26 cellular contexts compared by ENCODE assay signal in the genomic region with DNA sequence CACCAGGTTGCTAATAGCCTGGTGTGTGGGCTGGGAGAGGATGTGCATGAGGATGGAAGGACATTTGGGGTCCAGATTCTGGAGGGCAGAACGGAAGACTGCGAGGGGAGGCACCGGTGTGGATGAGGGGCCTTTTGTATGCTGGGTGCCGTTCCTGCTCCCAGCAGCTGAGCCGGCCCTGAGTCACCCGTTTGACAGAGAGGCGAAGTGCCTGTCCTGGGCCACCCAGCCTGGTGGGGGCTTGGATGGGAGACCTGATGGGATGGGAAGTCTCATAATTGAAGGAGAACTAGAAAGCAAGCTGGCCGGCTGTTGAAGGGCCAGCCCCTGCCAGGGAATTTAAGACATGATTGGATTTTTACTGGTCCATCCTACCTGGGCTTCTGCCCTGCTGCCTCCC. TPM values are rescaled to one million over a fixed set of nuclear protein-coding genes. Genes with fewer than 3 reads are reported as not detected.
DNase-seq lines count a peak whose midpoint lies in the region; ATAC-seq, FAIRE-seq and TF ChIP-seq lines count a peak whose summit lies in the region.
"Had no signal": no experiment of that assay in that cellular context is flagged by ENCODE, and none has a peak within 500 bp of the region (broad histone marks: within the 10 kb centered on the region; RNA-seq: fewer than 3 reads in every experiment).

No MANE protein-coding gene starts in this region.

- H2BK15ac ChIP-seq in H1 (ENCODE audit: low read length), result no peak overlapping the region
- H2BK15ac ChIP-seq in neuronal stem cell (ENCODE audit: low read length), result peak overlapping the region; percentile 95
- no peak overlapping the region for H2BK15ac ChIP-seq in mesenchymal stem cell (ENCODE audit: low read depth, poor library complexity, severe bottlenecking)

- H3K4me3 ChIP-seq in H1 (ENCODE audit: extremely low read depth in 1 of 4, insufficient read depth in 2 of 4, low read depth in 3 of 4, low read length in 4 of 4), result no peak overlapping the region
- H3K4me3 ChIP-seq in neuronal stem cell (ENCODE audit: low read length in 2 of 2), result peak overlapping the region in 1 of 2 donors; percentile 5
- no peak overlapping the region for H3K4me3 ChIP-seq in mesenchymal stem cell (ENCODE audit: insufficient read depth in 1 of 2, low read depth in 1 of 2, low read length in 2 of 2)
- H3K4me3 ChIP-seq: A549; BLaER1 treated with 17β-estradiol and CSF1 and Interleukin-3, amounts not matched to agents 10 nM and 100 nM; GM12878 had no signal

- TF ChIP-seq CTCF in H1 (IDR thresholded peaks at IDR 0.05; ENCODE audit: control extremely low read depth in 1 of 3, insufficient read depth in 1 of 3, low read depth in 1 of 3, low read length in 3 of 3) (no peak), D721Med (IDR thresholded peaks at IDR 0.05; ENCODE audit: insufficient read depth, missing control alignments) (no peak)

- no peak for FAIRE-seq in H1 (lab: Jason Lieb, UNC)
- no peak for FAIRE-seq in D721Med (lab: Jason Lieb, UNC)
- FAIRE-seq: A549, GM12878, GM12892, GM18507 had no signal

- H2BK120ac ChIP-seq in H1 (replicated peaks; ENCODE audit: low read depth, low read length), result no peak overlapping the region
- no peak overlapping the region for H2BK120ac ChIP-seq in neuronal stem cell (ENCODE audit: low read depth, low read length)
- no peak overlapping the region for H2BK120ac ChIP-seq in mesenchymal stem cell (ENCODE audit: low read depth, low read length)

- peaks cover 10% of the 10 kb centered on the region; the same call in 1 of the 2 replicates for H3K23me2 ChIP-seq in H1 (ENCODE audit: low read depth, low read length)

- H3K9me3 ChIP-seq in H1 (ENCODE audit: insufficient read depth in 2 of 2, low read depth in 1 of 2, low read length in 1 of 2), result no peaks in the 10 kb centered on the region
- peaks cover 0 to 3% of the 10 kb centered on the region in 2 donors for H3K9me3 ChIP-seq in neuronal stem cell (replicated peaks in 1 of 2; ENCODE audit: control insufficient read depth in 2 of 2, insufficient read depth in 1 of 2, low read depth in 1 of 2, low read length in 2 of 2)
- peaks cover 8% of the 10 kb centered on the region for H3K9me3 ChIP-seq in mesenchymal stem cell (ENCODE audit: control insufficient read depth, low read length)
- H3K9me3 ChIP-seq: A549; BLaER1 treated with 17β-estradiol and CSF1 and Interleukin-3, amounts not matched to agents 10 nM and 100 nM; Caco-2 had no signal

- H2AFZ ChIP-seq in H1 (ENCODE audit: low read length), result no peak overlapping the region
- H2AFZ ChIP-seq in neuronal stem cell (ENCODE audit: low read length), result no peak overlapping the region
- no peak overlapping the region for H2AFZ ChIP-seq in mesenchymal stem cell (ENCODE audit: low read depth, low read length)

- CTCF ChIA-PET in H1 (lab: Charles Lee; ENCODE audit: partially characterized antibody), result interaction anchor here (2.5 kb wide), 1 partner anchor 22 kb away, joined by 10 read pairs; no protein-coding TSS in a partner anchor

- H4K20me1 ChIP-seq in H1 (replicated peaks in 1 of 2; ENCODE audit: control insufficient read depth in 1 of 2, insufficient read depth in 2 of 2, low read length in 2 of 2), result peaks cover 0 to 4% of the 10 kb centered on the region in 2 experiments
- H4K20me1 ChIP-seq: BLaER1 treated with 17β-estradiol and CSF1 and Interleukin-3, amounts not matched to agents 10 nM and 100 nM had no signal

- H3K4ac ChIP-seq in H1 (replicated peaks; ENCODE audit: insufficient read length, low read depth, low read length) (no peak overlapping the region), neuronal stem cell (ENCODE audit: low read length) (no peak overlapping the region), mesenchymal stem cell (ENCODE audit: low read depth in 1 of 2, low read length in 2 of 2) (no peak overlapping the region)

- POLR2A ChIA-PET in H1 (lab: Charles Lee; ENCODE audit: partially characterized antibody), result no interaction called here

- H3K14ac ChIP-seq in H1 (ENCODE audit: insufficient read length) (no peak overlapping the region), neuronal stem cell (ENCODE audit: low read length) (peak overlapping the region; percentile 73), mesenchymal stem cell (ENCODE audit: low read length in 2 of 2) (no peak overlapping the region)

- H2BK20ac ChIP-seq in H1 (ENCODE audit: low read length), result no peak overlapping the region

- no peak for TF ChIP-seq RAD21 in H1 (IDR thresholded peaks at IDR 0.05 in 1 of 2, conservative IDR thresholded peaks at IDR 0.05 in 1 of 2; ENCODE audit: low read depth in 2 of 2, low read length in 2 of 2)

- H3K27me3 ChIP-seq in H1 (replicated peaks in 1 of 4; ENCODE audit: control insufficient read depth in 3 of 4, extremely low read depth in 1 of 4, insufficient read depth in 3 of 4, low read length in 3 of 4) (peaks cover 0 to 2% (median 0%) of the 10 kb centered on the region in 4 experiments; a peak in 1 of 7 replicates), neuronal stem cell (ENCODE audit: control insufficient read depth in 3 of 3, insufficient read depth in 3 of 3, low read depth in 1 of 3, low read length in 3 of 3) (peaks cover 0 to 19% (median 2%) of the 10 kb centered on the region in 3 experiments), mesenchymal stem cell (ENCODE audit: control insufficient read depth in 1 of 2, insufficient read depth in 1 of 2, low read length in 2 of 2) (peaks cover 21 to 61% of the 10 kb centered on the region in 2 experiments)
- H3K27me3 ChIP-seq: BLaER1 treated with 17β-estradiol and CSF1 and Interleukin-3, amounts not matched to agents 10 nM and 100 nM had no signal

- H3K9ac ChIP-seq in H1 (replicated peaks in 1 of 4; ENCODE audit: extremely low read depth in 1 of 4, low read depth in 3 of 4, low read length in 3 of 4) (no peak overlapping the region), neuronal stem cell (ENCODE audit: low read depth, low read length, poor library complexity) (peak overlapping the region; percentile 54), mesenchymal stem cell (ENCODE audit: low read length) (no peak overlapping the region)
- H3K9ac ChIP-seq: BLaER1 treated with 17β-estradiol and CSF1 and Interleukin-3, amounts not matched to agents 10 nM and 100 nM had no signal

- H3K36me3 ChIP-seq in H1 (ENCODE audit: control insufficient read depth in 2 of 4, insufficient read depth in 4 of 4, low read length in 3 of 4), result no peaks in the 10 kb centered on the region
- no peaks in the 10 kb centered on the region for H3K36me3 ChIP-seq in neuronal stem cell (replicated peaks in 1 of 2; ENCODE audit: control insufficient read depth in 2 of 2, insufficient read depth in 2 of 2, low read length in 2 of 2)
- no peaks in the 10 kb centered on the region for H3K36me3 ChIP-seq in mesenchymal stem cell (ENCODE audit: control insufficient read depth in 1 of 2, insufficient read depth in 2 of 2, low read depth in 1 of 2, low read length in 2 of 2)
- H3K36me3 ChIP-seq: BLaER1 treated with 17β-estradiol and CSF1 and Interleukin-3, amounts not matched to agents 10 nM and 100 nM had no signal

- peak overlapping the region; percentile 27; the same call in 1 of the 2 replicates for H2BK12ac ChIP-seq in H1 (ENCODE audit: low read depth, low read length)
- no peak overlapping the region for H2BK12ac ChIP-seq in neuronal stem cell (ENCODE audit: low read length)
- no peak overlapping the region for H2BK12ac ChIP-seq in mesenchymal stem cell (ENCODE audit: low read length in 2 of 2)

- no peak overlapping the region for H4K8ac ChIP-seq in H1 (ENCODE audit: extremely low read depth, insufficient read depth, low read length)
- H4K8ac ChIP-seq in neuronal stem cell (ENCODE audit: low read depth, low read length), result no peak overlapping the region
- no peak overlapping the region for H4K8ac ChIP-seq in mesenchymal stem cell (ENCODE audit: low read length)

- H3K27ac ChIP-seq in H1 (ENCODE audit: low read depth, low read length), result no peak overlapping the region
- no peak overlapping the region for H3K27ac ChIP-seq in neuronal stem cell (replicated peaks; ENCODE audit: low read length)
- H3K27ac ChIP-seq in mesenchymal stem cell (ENCODE audit: low read length, poor library complexity, severe bottlenecking), result no peak overlapping the region
- H3K27ac ChIP-seq: 22Rv1; A549; BLaER1 treated with 17β-estradiol and CSF1 and Interleukin-3, amounts not matched to agents 10 nM and 100 nM; C4-2B had no signal

- H3K4me2 ChIP-seq in H1 (ENCODE audit: insufficient read depth in 1 of 2, low read depth in 2 of 2, low read length in 2 of 2) (no peak overlapping the region), neuronal stem cell (ENCODE audit: insufficient read depth, low read length, poor library complexity, severe bottlenecking) (no peak overlapping the region), mesenchymal stem cell (ENCODE audit: low read length, poor library complexity, severe bottlenecking) (no peak overlapping the region)
- H3K4me2 ChIP-seq: A549; BLaER1 treated with 17β-estradiol and CSF1 and Interleukin-3, amounts not matched to agents 10 nM and 100 nM had no signal

- H3K79me1 ChIP-seq in H1 (ENCODE audit: low read depth, low read length) (no peaks in the 10 kb centered on the region), neuronal stem cell (ENCODE audit: low read depth, low read length) (peaks cover 2% of the 10 kb centered on the region), mesenchymal stem cell (replicated peaks; ENCODE audit: low read length, poor library complexity, severe bottlenecking) (no peaks in the 10 kb centered on the region)

- no peak for DNase-seq in H1 (ENCODE audit: low read depth in 1 of 2, low spot score in 2 of 2)
- no peak for DNase-seq in neuronal stem cell (ENCODE audit: low spot score)
- no peak for DNase-seq in D721Med (ENCODE audit: insufficient read length, low spot score)
- DNase-seq in mesenchymal stem cell, result no peak
- DNase-seq: AML-193; Caco-2; Calu3; CD4-positive, alpha-beta T cell; CD8-positive, alpha-beta T cell; DMS 273 treated with DMSO at 0.1 percent for 48 hours; DMS153; DMS53; DMS79; DND-41; EL; GDM1 had no signal

- H3K56ac ChIP-seq in H1 (replicated peaks; ENCODE audit: insufficient read length, low read depth, low read length), result no peak overlapping the region

- no peak overlapping the region for H4K5ac ChIP-seq in H1 (ENCODE audit: insufficient read length, low read depth, low read length)

- no peak for TF ChIP-seq EP300 in H1 (IDR thresholded peaks at IDR 0.05; ENCODE audit: borderline replicate concordance in 1 of 2, low read depth in 2 of 2, low read length in 2 of 2)

- no peak for ATAC-seq in activated T-helper 17 cell treated with anti-CD3 and anti-CD28 coated beads, Interleukin-2, amount 50 U/mL, for 72 hours (replicated peaks)
- ATAC-seq: A549; CD8-positive, alpha-beta T cell; GM12878 had no signal

- H3K18ac ChIP-seq in H1 (ENCODE audit: extremely low read depth, low read length), result no peak overlapping the region
- peak overlapping the region; percentile 39 for H3K18ac ChIP-seq in neuronal stem cell (ENCODE audit: low read length)
- no peak overlapping the region for H3K18ac ChIP-seq in mesenchymal stem cell (ENCODE audit: low read depth in 1 of 2, low read length in 2 of 2)

- TF ChIP-seq POLR2A in H1 (IDR thresholded peaks at IDR 0.05; ENCODE audit: control extremely low read depth in 1 of 2, low read depth in 2 of 2, low read length in 2 of 2), result no peak

- peaks cover 8% of the 10 kb centered on the region for H3K9me3 Mint-ChIP-seq in activated T-helper 17 cell treated with anti-CD3 and anti-CD28 coated beads, Interleukin-2, amount 50 U/mL, for 72 hours
- H3K9me3 Mint-ChIP-seq: CD4-positive, alpha-beta T cell; CD8-positive, alpha-beta T cell had no signal

- H3K36me3 Mint-ChIP-seq in activated T-helper 17 cell treated with anti-CD3 and anti-CD28 coated beads, Interleukin-2, amount 50 U/mL, for 72 hours (ENCODE audit: low read depth), result no peaks in the 10 kb centered on the region
- H3K36me3 Mint-ChIP-seq: CD8-positive, alpha-beta T cell had no signal

- peaks cover 5% of the 10 kb centered on the region for H3K4me1 Mint-ChIP-seq in activated T-helper 17 cell treated with anti-CD3 and anti-CD28 coated beads, Interleukin-2, amount 50 U/mL, for 72 hours

- H2BK5ac ChIP-seq in H1 (ENCODE audit: low read depth, low read length) (no peak overlapping the region), neuronal stem cell (ENCODE audit: low read length) (no peak overlapping the region), mesenchymal stem cell (ENCODE audit: low read depth, low read length, poor library complexity, severe bottlenecking) (no peak overlapping the region)

- no peaks in the 10 kb centered on the region for H3K79me2 ChIP-seq in H1 (ENCODE audit: control insufficient read depth in 1 of 2, insufficient read depth in 2 of 2, low read length in 2 of 2)

- H3K27ac Mint-ChIP-seq in activated T-helper 17 cell treated with anti-CD3 and anti-CD28 coated beads, Interleukin-2, amount 50 U/mL, for 72 hours, result peak overlapping the region; percentile 37
- H3K27ac Mint-ChIP-seq: B cell; CD4-positive, alpha-beta T cell; CD8-positive, alpha-beta T cell had no signal

- WGBS in H1 (ENCODE audit: extremely low coverage in 1 of 2, insufficient coverage in 1 of 2, insufficient read length in 1 of 2, insufficient replicate concordance in 2 of 2, low coverage in 1 of 2, low lambda C conversion rate in 2 of 2, missing lambda C conversion rate in 1 of 2), 2 experiments, result 96% methylated on average over 8 of the region's 8 CpGs; no CpG with 5 or more reads in 1 of the 2 experiments
- no CpG with 5 or more reads among the region's 8 CpGs for WGBS in neuronal stem cell (ENCODE audit: extremely low coverage in 2 of 2, insufficient read length in 2 of 2, insufficient replicate concordance in 1 of 2), 2 donors
- 92% methylated on average over 8 of the region's 8 CpGs for WGBS in mesenchymal stem cell

- H3K4me1 ChIP-seq in H1 (replicated peaks in 1 of 4; ENCODE audit: control insufficient read depth in 3 of 4, insufficient read depth in 4 of 4, low read length in 3 of 4) (peaks cover 0 to 6% (median 2%) of the 10 kb centered on the region in 4 experiments; a peak in 2 of 7 replicates), neuronal stem cell (ENCODE audit: control insufficient read depth in 2 of 2, insufficient read depth in 1 of 2, low read depth in 1 of 2, low read length in 2 of 2) (peaks cover 0 to 4% of the 10 kb centered on the region in 2 donors), mesenchymal stem cell (ENCODE audit: control insufficient read depth, insufficient read depth, low read depth, low read length) (peaks cover 11% of the 10 kb centered on the region)
- H3K4me1 ChIP-seq: A549, Caco-2 had no signal

- peak overlapping the region; percentile 39; the same call in 1 of the 2 replicates for H2AK5ac ChIP-seq in H1 (ENCODE audit: low read depth, low read length)
- peak overlapping the region; percentile 53 for H2AK5ac ChIP-seq in neuronal stem cell (ENCODE audit: low read depth, low read length)
- H2AK5ac ChIP-seq in mesenchymal stem cell (ENCODE audit: low read length, severe bottlenecking), result no peak overlapping the region

- H3K4me3 Mint-ChIP-seq in activated T-helper 17 cell treated with anti-CD3 and anti-CD28 coated beads, Interleukin-2, amount 50 U/mL, for 72 hours, result no peak overlapping the region
- H3K4me3 Mint-ChIP-seq: B cell; CD4-positive, alpha-beta T cell; CD8-positive, alpha-beta T cell had no signal

- no peak overlapping the region for H4K91ac ChIP-seq in H1 (replicated peaks; ENCODE audit: insufficient read length, low read length)
- no peak overlapping the region for H4K91ac ChIP-seq in neuronal stem cell (ENCODE audit: low read depth, low read length, poor library complexity)
- no peak overlapping the region for H4K91ac ChIP-seq in mesenchymal stem cell (ENCODE audit: low read length)

- H3K27me3 Mint-ChIP-seq in activated T-helper 17 cell treated with anti-CD3 and anti-CD28 coated beads, Interleukin-2, amount 50 U/mL, for 72 hours, result peaks cover 12% of the 10 kb centered on the region

- no peak overlapping the region for H3K23ac ChIP-seq in H1 (ENCODE audit: insufficient read length)
- no peak overlapping the region for H3K23ac ChIP-seq in neuronal stem cell (ENCODE audit: low read depth, low read length, poor library complexity)
- no peak overlapping the region for H3K23ac ChIP-seq in mesenchymal stem cell (ENCODE audit: low read length in 2 of 2)

RNA-seq across cellular contexts. Expression of a gene that starts 10.8 kb away (rescaled TPM):
- 1 to 10 TPM in 1 of 2 donors, under 1 TPM in 1; 0.84 to 5.3 TPM for total RNA-seq in activated T-helper 17 cell treated with anti-CD3 and anti-CD28 coated beads, Interleukin-2, amount 50 U/mL, for 72 hours
- 1.2 and 1.3 TPM in 2 replicates for total RNA-seq in H1 (2021; fragmentation: NEBNext Ultra II Directional; extraction: Animal tissue kit (Norgen Biotek cat#: 25700))
- polyA plus RNA-seq in H1 (2011; rRNA removed), result 0.77 and 1.3 TPM in 2 replicates
- 1.2 TPM for polyA plus RNA-seq in H1 (2011; cell fraction: cytosol; rRNA removed)
- polyA plus RNA-seq in H1 (2011; cell fraction: nucleus; rRNA removed), result 7.1 TPM
- polyA plus RNA-seq in H1 (2012, experiment 1 of 2), result 0.91 to 1.4 TPM (median 1.2 TPM) in 4 replicates
- polyA plus RNA-seq in H1 (2012, experiment 2 of 2), result 0.71 TPM
- 1.3 TPM for polyA plus RNA-seq in H1 (2013, experiment 1 of 2)
- 1.3 TPM for polyA plus RNA-seq in H1 (2013, experiment 2 of 2)
- 1.00 and 1.3 TPM in 2 replicates for polyA minus RNA-seq in H1 (2011; rRNA and poly(A)+ RNA removed)
- 0.95 TPM for polyA minus RNA-seq in H1 (2011; cell fraction: cytosol; rRNA and poly(A)+ RNA removed)
- 1.6 TPM for polyA minus RNA-seq in H1 (2011; cell fraction: nucleus; rRNA and poly(A)+ RNA removed)
- polyA plus RNA-seq in neuronal stem cell (2013, experiment 1 of 2), result 0.21 TPM
- 0.18 TPM for polyA plus RNA-seq in neuronal stem cell (2013, experiment 2 of 2)
- polyA plus RNA-seq in mesenchymal stem cell (2013, experiment 1 of 2), result under 0.01 TPM
- 0.01 TPM for polyA plus RNA-seq in mesenchymal stem cell (2013, experiment 2 of 2)
- total RNA-seq: Caco-2, Daoy had no signal

RNA-seq across cellular contexts. Expression of a gene that starts 48.8 kb away (rescaled TPM):
- 100 to 1,000 TPM in 1 of 2 donors, 10 to 100 TPM in 1; 61.3 to 102 TPM for total RNA-seq in activated T-helper 17 cell treated with anti-CD3 and anti-CD28 coated beads, Interleukin-2, amount 50 U/mL, for 72 hours
- total RNA-seq in H1 (2021; fragmentation: NEBNext Ultra II Directional; extraction: Animal tissue kit (Norgen Biotek cat#: 25700)), result 77.5 and 77.9 TPM in 2 replicates
- polyA plus RNA-seq in H1 (2011; rRNA removed), result 97.9 and 120 TPM in 2 replicates
- 120 TPM for polyA plus RNA-seq in H1 (2011; cell fraction: cytosol; rRNA removed)
- polyA plus RNA-seq in H1 (2011; cell fraction: nucleus; rRNA removed), result 94.6 TPM
- 79.6 to 99.4 TPM (median 89.0 TPM) in 4 replicates for polyA plus RNA-seq in H1 (2012, experiment 1 of 2)
- 100 TPM for polyA plus RNA-seq in H1 (2012, experiment 2 of 2)
- polyA plus RNA-seq in H1 (2013, experiment 1 of 2), result 71.2 TPM
- polyA plus RNA-seq in H1 (2013, experiment 2 of 2), result 71.6 TPM
- polyA minus RNA-seq in H1 (2011; rRNA and poly(A)+ RNA removed), result 7.8 and 8.1 TPM in 2 replicates
- 16.2 TPM for polyA minus RNA-seq in H1 (2011; cell fraction: cytosol; rRNA and poly(A)+ RNA removed)
- 23.8 TPM for polyA minus RNA-seq in H1 (2011; cell fraction: nucleus; rRNA and poly(A)+ RNA removed)
- 48.7 TPM for polyA plus RNA-seq in neuronal stem cell (2013, experiment 1 of 2)
- polyA plus RNA-seq in neuronal stem cell (2013, experiment 2 of 2), result 48.2 TPM
- 59.9 TPM for polyA plus RNA-seq in mesenchymal stem cell (2013, experiment 1 of 2)
- 59.6 TPM for polyA plus RNA-seq in mesenchymal stem cell (2013, experiment 2 of 2)
